Comparison of ENCODE assay signal across 8 cellular contexts in genomic region chr3:71875461-71875947, GRCh38.
DNase-seq lines count a peak whose midpoint lies in the region; ATAC-seq and TF ChIP-seq lines count a peak whose summit lies in the region.

No MANE protein-coding gene starts in this region.

- H3K9me3 ChIP-seq in PC-3 (ENCODE audit: low read length) (no peaks in the 10 kb centered on the region), fibroblast of lung (ENCODE audit: control insufficient read depth, insufficient read depth, low read depth, low read length) (no peaks in the 10 kb centered on the region), neural cell (ENCODE audit: low read length) (no peaks in the 10 kb centered on the region)

- POLR2A ChIA-PET in PC-3 (lab: Charles Lee; ENCODE audit: unreplicated experiment), result no interaction called here

- no TSS peak for BruUV-seq in PC-3 (replicated peaks; lab: Mats Ljungman, UMichigan)

- H3K9ac ChIP-seq in PC-3 (ENCODE audit: low read length) (no peak overlapping the region), fibroblast of lung (ENCODE audit: insufficient read depth, low read length) (no peak overlapping the region), neural cell (ENCODE audit: low read length) (no peak overlapping the region)

- TF ChIP-seq CTCF in PC-3 (conservative IDR thresholded peaks at IDR 0.05; ENCODE audit: low read depth, low read length), result peak; percentile 92
- TF ChIP-seq CTCF in fibroblast of lung (conservative IDR thresholded peaks at IDR 0.05 in 1 of 2, IDR thresholded peaks at IDR 0.05 in 1 of 2; ENCODE audit: low read depth in 1 of 2, low read length in 2 of 2), result peak; percentile 94 to 95
- peak; percentile 94 for TF ChIP-seq CTCF in neural cell (IDR thresholded peaks at IDR 0.05; ENCODE audit: poor library complexity, severe bottlenecking)

- H3K9me2 ChIP-seq in PC-3 (replicated peaks; ENCODE audit: low read length), result no peaks in the 10 kb centered on the region
- no peaks in the 10 kb centered on the region for H3K9me2 ChIP-seq in neural cell (ENCODE audit: insufficient read depth, low read length)

- H3K79me2 ChIP-seq in PC-3 (ENCODE audit: low read length), result no peaks in the 10 kb centered on the region
- no peaks in the 10 kb centered on the region for H3K79me2 ChIP-seq in fibroblast of lung (ENCODE audit: control insufficient read depth, insufficient read depth, low read length)
- no peaks in the 10 kb centered on the region for H3K79me2 ChIP-seq in neural cell (replicated peaks; ENCODE audit: insufficient read depth, low read length)

- ATAC-seq in GM21515 (IDR thresholded peaks at IDR 0.05; ENCODE audit: unreplicated experiment) (peak; percentile 95), PC-3 (peak; percentile 99)

- H3K9me3 Mint-ChIP-seq in stimulated activated naive CD8-positive, alpha-beta T cell treated with anti-CD3 and anti-CD28 coated beads, Interleukin-15, Interleukin-2, amounts not matched to agents 100 ng/mL and 50 ng/mL, for 24 hours, result no peaks in the 10 kb centered on the region

- peaks cover 5% of the 10 kb centered on the region for H3K27me3 Mint-ChIP-seq in stimulated activated naive CD8-positive, alpha-beta T cell treated with anti-CD3 and anti-CD28 coated beads, Interleukin-15, Interleukin-2, amounts not matched to agents 100 ng/mL and 50 ng/mL, for 24 hours

- H3K27ac ChIP-seq in PC-3 (ENCODE audit: low read length) (no peak overlapping the region), fibroblast of lung (ENCODE audit: insufficient read depth, low read length) (no peak overlapping the region), neural cell (ENCODE audit: low read length) (no peak overlapping the region)

- H3K36me3 Mint-ChIP-seq in stimulated activated naive CD8-positive, alpha-beta T cell treated with anti-CD3 and anti-CD28 coated beads, Interleukin-15, Interleukin-2, amounts not matched to agents 100 ng/mL and 50 ng/mL, for 24 hours (ENCODE audit: low read depth), result no peaks in the 10 kb centered on the region

- H3K4me2 ChIP-seq in PC-3 (ENCODE audit: low read length), result no peak overlapping the region
- no peak overlapping the region for H3K4me2 ChIP-seq in fibroblast of lung (ENCODE audit: extremely low read depth, insufficient read depth, low read length)
- no peak overlapping the region for H3K4me2 ChIP-seq in neural cell (ENCODE audit: low read length)

- peaks cover 35% of the 10 kb centered on the region for H3K4me1 Mint-ChIP-seq in stimulated activated naive CD8-positive, alpha-beta T cell treated with anti-CD3 and anti-CD28 coated beads, Interleukin-15, Interleukin-2, amounts not matched to agents 100 ng/mL and 50 ng/mL, for 24 hours (ENCODE audit: low read depth)

- DNase-seq in DMS53 (lab: John Stamatoyannopoulos, UW) (peak; percentile 71), HT1080 (ENCODE audit: low read depth) (peak; percentile 60), PC-3 (peak; percentile 83), activated T-helper 1 cell treated with Interleukin-2 at 50 U/mL for 16 hours (ENCODE audit: low read depth) (peak; percentile 51), fibroblast of lung (ENCODE audit: low read depth in 2 of 2) (peak; percentile 43 to 63)

- H2AFZ ChIP-seq in PC-3 (ENCODE audit: low read length), result no peak overlapping the region
- H2AFZ ChIP-seq in fibroblast of lung (ENCODE audit: low read length), result no peak overlapping the region
- H2AFZ ChIP-seq in neural cell (ENCODE audit: low read depth, low read length), result no peak overlapping the region

- H3K4me3 ChIP-seq in PC-3 (ENCODE audit: low read length) (no peak overlapping the region), fibroblast of lung (replicated peaks in 1 of 4; ENCODE audit: control extremely low read depth in 1 of 4, insufficient read depth in 1 of 4, low read depth in 3 of 4, low read length in 4 of 4) (no peak overlapping the region), neural cell (ENCODE audit: low read length) (no peak overlapping the region)

- H3K4me1 ChIP-seq in PC-3 (ENCODE audit: insufficient read depth, low read length) (no peaks in the 10 kb centered on the region), fibroblast of lung (ENCODE audit: control insufficient read depth, extremely low read depth, insufficient read depth, low read length) (no peaks in the 10 kb centered on the region)

- peak; percentile 92 for TF ChIP-seq RAD21 in neural cell (conservative IDR thresholded peaks at IDR 0.05)

- no peak for TF ChIP-seq EP300 in neural cell (conservative IDR thresholded peaks at IDR 0.05; ENCODE audit: poor library complexity, severe bottlenecking)

- no peak overlapping the region for H3K4me3 Mint-ChIP-seq in stimulated activated naive CD8-positive, alpha-beta T cell treated with anti-CD3 and anti-CD28 coated beads, Interleukin-15, Interleukin-2, amounts not matched to agents 100 ng/mL and 50 ng/mL, for 24 hours

- intact Hi-C loops in PC-3 (cut with micrococcal nuclease), result loop anchor here (1.0 kb wide), 2 partner anchors 943 to 947 kb away; no protein-coding TSS in a partner anchor

- CTCF ChIA-PET in PC-3 (lab: Charles Lee), result interaction anchor here (0.6 to 1.2 kb wide), 4 partner anchors 29 to 976 kb away, joined by 3 to 16 read pairs (median 4); no protein-coding TSS in a partner anchor

- H3F3A ChIP-seq in PC-3 (ENCODE audit: low read length, unreplicated experiment), result no peaks in the 10 kb centered on the region
- no peaks in the 10 kb centered on the region for H3F3A ChIP-seq in neural cell (ENCODE audit: insufficient read depth, low read length, poor library complexity, severe bottlenecking)

- H3K36me3 ChIP-seq in PC-3 (ENCODE audit: low read depth, low read length) (no peaks in the 10 kb centered on the region), fibroblast of lung (ENCODE audit: control insufficient read depth, insufficient read depth, low read length) (no peaks in the 10 kb centered on the region), neural cell (ENCODE audit: insufficient read depth, low read length) (no peaks in the 10 kb centered on the region)

- peak overlapping the region; percentile 34 for H3K27ac Mint-ChIP-seq in stimulated activated naive CD8-positive, alpha-beta T cell treated with anti-CD3 and anti-CD28 coated beads, Interleukin-15, Interleukin-2, amounts not matched to agents 100 ng/mL and 50 ng/mL, for 24 hours

- H4K20me1 ChIP-seq in PC-3 (ENCODE audit: low read length), result no peaks in the 10 kb centered on the region
- no peaks in the 10 kb centered on the region for H4K20me1 ChIP-seq in fibroblast of lung (ENCODE audit: control insufficient read depth, extremely low read depth, insufficient read depth, low read length)
- no peaks in the 10 kb centered on the region for H4K20me1 ChIP-seq in neural cell (ENCODE audit: insufficient read depth)

- H3K27me3 ChIP-seq in PC-3 (ENCODE audit: low read length) (peaks cover 39% of the 10 kb centered on the region), fibroblast of lung (ENCODE audit: control insufficient read depth, insufficient read depth, low read length) (peaks cover 2% of the 10 kb centered on the region), neural cell (ENCODE audit: insufficient read depth, low read depth, low read length) (no peaks in the 10 kb centered on the region)

TF ChIP-seq in neural cell, 6 proteins besides CTCF, POLR2A, EP300 and RAD21:
- TF ChIP-seq EZH2 (IDR thresholded peaks at IDR 0.05; ENCODE audit: borderline replicate concordance, insufficient read depth, low read length, poor library complexity, severe bottlenecking) (no peak), SMC3 (conservative IDR thresholded peaks at IDR 0.05; ENCODE audit: poor library complexity) (peak; percentile 97), REST (IDR thresholded peaks at IDR 0.05; ENCODE audit: borderline replicate concordance) (no peak), POLR2AphosphoS5 (IDR thresholded peaks at IDR 0.05) (no peak)
